ENCODE assay signal across 1 cellular context in genomic region chr2:119694470-119694993, GRCh38.
TF ChIP-seq lines count a peak whose summit lies in the region.

No MANE protein-coding gene starts in this region.

TF ChIP-seq in HepG2, 621 proteins besides CTCF, POLR2A, EP300 and RAD21 (continued from another document):
- TF ChIP-seq, protein P1, sequence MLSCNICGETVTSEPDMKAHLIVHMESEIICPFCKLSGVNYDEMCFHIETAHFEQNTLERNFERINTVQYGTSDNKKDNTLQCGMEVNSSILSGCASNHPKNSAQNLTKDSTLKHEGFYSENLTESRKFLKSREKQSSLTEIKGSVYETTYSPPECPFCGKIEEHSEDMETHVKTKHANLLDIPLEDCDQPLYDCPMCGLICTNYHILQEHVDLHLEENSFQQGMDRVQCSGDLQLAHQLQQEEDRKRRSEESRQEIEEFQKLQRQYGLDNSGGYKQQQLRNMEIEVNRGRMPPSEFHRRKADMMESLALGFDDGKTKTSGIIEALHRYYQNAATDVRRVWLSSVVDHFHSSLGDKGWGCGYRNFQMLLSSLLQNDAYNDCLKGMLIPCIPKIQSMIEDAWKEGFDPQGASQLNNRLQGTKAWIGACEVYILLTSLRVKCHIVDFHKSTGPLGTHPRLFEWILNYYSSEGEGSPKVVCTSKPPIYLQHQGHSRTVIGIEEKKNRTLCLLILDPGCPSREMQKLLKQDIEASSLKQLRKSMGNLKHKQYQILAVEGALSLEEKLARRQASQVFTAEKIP (CRISPR knock-in tag; IDR thresholded peaks at IDR 0.05; ENCODE audit: borderline replicate concordance), result no peak
- TF ChIP-seq RFXAP (CRISPR knock-in tag; IDR thresholded peaks at IDR 0.05; ENCODE audit: borderline replicate concordance) (no peak), DR1 (CRISPR knock-in tag; IDR thresholded peaks at IDR 0.05) (no peak), ZNF232 (CRISPR knock-in tag; IDR thresholded peaks at IDR 0.05; ENCODE audit: borderline replicate concordance) (no peak), ZNF782 (CRISPR knock-in tag; IDR thresholded peaks at IDR 0.05; ENCODE audit: borderline replicate concordance) (no peak), ZNF605 (CRISPR knock-in tag; IDR thresholded peaks at IDR 0.05) (no peak), PBX3 (CRISPR knock-in tag; IDR thresholded peaks at IDR 0.05; ENCODE audit: borderline replicate concordance) (no peak), SUZ12 (IDR thresholded peaks at IDR 0.05; ENCODE audit: low read depth, low read length) (no peak), ZNF619 (CRISPR knock-in tag; IDR thresholded peaks at IDR 0.05) (0 out of 2 replicates have a peak, but pooled peaks have one; percentile 27), RFX3 (CRISPR knock-in tag; IDR thresholded peaks at IDR 0.05) (no peak), ZEB1 (IDR thresholded peaks at IDR 0.05; ENCODE audit: insufficient replicate concordance, low read depth) (no peak), ZKSCAN5 (CRISPR knock-in tag; IDR thresholded peaks at IDR 0.05) (no peak), ZNF891 (CRISPR knock-in tag; IDR thresholded peaks at IDR 0.05) (0 out of 2 replicates have a peak, but pooled peaks have one; percentile 7), ZBTB2 (CRISPR knock-in tag; IDR thresholded peaks at IDR 0.05; ENCODE audit: low read depth) (no peak), ZNF879 (CRISPR knock-in tag; IDR thresholded peaks at IDR 0.05) (no peak), KDM1A (CRISPR knock-in tag; IDR thresholded peaks at IDR 0.05) (no peak), JUN (CRISPR knock-in tag; IDR thresholded peaks at IDR 0.05) (no peak), KAT7 (CRISPR knock-in tag; IDR thresholded peaks at IDR 0.05; ENCODE audit: borderline replicate concordance) (no peak), ZNF260 (CRISPR knock-in tag; IDR thresholded peaks at IDR 0.05; ENCODE audit: borderline replicate concordance, low read depth) (0 out of 2 replicates have a peak, but pooled peaks have one; percentile 73), NKX3-1 (CRISPR knock-in tag; IDR thresholded peaks at IDR 0.05) (no peak), TEAD2 (CRISPR knock-in tag; IDR thresholded peaks at IDR 0.05) (no peak), ZNF282 (IDR thresholded peaks at IDR 0.05; ENCODE audit: partially characterized antibody) (no peak), MEIS2 (CRISPR knock-in tag; IDR thresholded peaks at IDR 0.05) (no peak), ZNF350 (CRISPR knock-in tag; IDR thresholded peaks at IDR 0.05; ENCODE audit: borderline replicate concordance, low read depth) (no peak; the same call in 1 of the 2 replicates), HOXA3 (CRISPR knock-in tag; IDR thresholded peaks at IDR 0.05) (no peak), ZFP36L1 (CRISPR knock-in tag; IDR thresholded peaks at IDR 0.05) (no peak), SIN3A (IDR thresholded peaks at IDR 0.05; ENCODE audit: borderline replicate concordance, low read depth, low read length) (no peak), ADNP (CRISPR knock-in tag; IDR thresholded peaks at IDR 0.05) (no peak), RBAK (CRISPR knock-in tag; IDR thresholded peaks at IDR 0.05) (no peak), ZNF382 (CRISPR knock-in tag; IDR thresholded peaks at IDR 0.05; ENCODE audit: borderline replicate concordance) (no peak), SAFB2 (CRISPR knock-in tag; IDR thresholded peaks at IDR 0.05; ENCODE audit: borderline replicate concordance, low read depth) (peak; percentile 5; the same call in 1 of the 2 replicates), MAFF (IDR thresholded peaks at IDR 0.05; ENCODE audit: low read depth, low read length) (no peak), CBX5 (CRISPR knock-in tag; IDR thresholded peaks at IDR 0.05; ENCODE audit: borderline replicate concordance) (no peak), ZNF775 (CRISPR knock-in tag; IDR thresholded peaks at IDR 0.05; ENCODE audit: borderline replicate concordance) (no peak), ZNF652 (CRISPR knock-in tag; IDR thresholded peaks at IDR 0.05; ENCODE audit: borderline replicate concordance, low read depth) (no peak), PHF5A (CRISPR knock-in tag; IDR thresholded peaks at IDR 0.05; ENCODE audit: low read depth, unreplicated experiment) (no peak), ZFP41 (CRISPR knock-in tag; IDR thresholded peaks at IDR 0.05; ENCODE audit: borderline replicate concordance) (no peak), POLR2G (IDR thresholded peaks at IDR 0.05; ENCODE audit: low read depth, low read length) (0 out of 2 replicates have a peak, but pooled peaks have one; percentile 41)
- TF ChIP-seq, protein P2, sequence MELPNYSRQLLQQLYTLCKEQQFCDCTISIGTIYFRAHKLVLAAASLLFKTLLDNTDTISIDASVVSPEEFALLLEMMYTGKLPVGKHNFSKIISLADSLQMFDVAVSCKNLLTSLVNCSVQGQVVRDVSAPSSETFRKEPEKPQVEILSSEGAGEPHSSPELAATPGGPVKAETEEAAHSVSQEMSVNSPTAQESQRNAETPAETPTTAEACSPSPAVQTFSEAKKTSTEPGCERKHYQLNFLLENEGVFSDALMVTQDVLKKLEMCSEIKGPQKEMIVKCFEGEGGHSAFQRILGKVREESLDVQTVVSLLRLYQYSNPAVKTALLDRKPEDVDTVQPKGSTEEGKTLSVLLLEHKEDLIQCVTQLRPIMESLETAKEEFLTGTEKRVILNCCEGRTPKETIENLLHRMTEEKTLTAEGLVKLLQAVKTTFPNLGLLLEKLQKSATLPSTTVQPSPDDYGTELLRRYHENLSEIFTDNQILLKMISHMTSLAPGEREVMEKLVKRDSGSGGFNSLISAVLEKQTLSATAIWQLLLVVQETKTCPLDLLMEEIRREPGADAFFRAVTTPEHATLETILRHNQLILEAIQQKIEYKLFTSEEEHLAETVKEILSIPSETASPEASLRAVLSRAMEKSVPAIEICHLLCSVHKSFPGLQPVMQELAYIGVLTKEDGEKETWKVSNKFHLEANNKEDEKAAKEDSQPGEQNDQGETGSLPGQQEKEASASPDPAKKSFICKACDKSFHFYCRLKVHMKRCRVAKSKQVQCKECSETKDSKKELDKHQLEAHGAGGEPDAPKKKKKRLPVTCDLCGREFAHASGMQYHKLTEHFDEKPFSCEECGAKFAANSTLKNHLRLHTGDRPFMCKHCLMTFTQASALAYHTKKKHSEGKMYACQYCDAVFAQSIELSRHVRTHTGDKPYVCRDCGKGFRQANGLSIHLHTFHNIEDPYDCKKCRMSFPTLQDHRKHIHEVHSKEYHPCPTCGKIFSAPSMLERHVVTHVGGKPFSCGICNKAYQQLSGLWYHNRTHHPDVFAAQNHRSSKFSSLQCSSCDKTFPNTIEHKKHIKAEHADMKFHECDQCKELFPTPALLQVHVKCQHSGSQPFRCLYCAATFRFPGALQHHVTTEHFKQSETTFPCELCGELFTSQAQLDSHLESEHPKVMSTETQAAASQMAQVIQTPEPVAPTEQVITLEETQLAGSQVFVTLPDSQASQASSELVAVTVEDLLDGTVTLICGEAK (IDR thresholded peaks at IDR 0.05), result no peak
- TF ChIP-seq, protein P2 (CRISPR knock-in tag; IDR thresholded peaks at IDR 0.05), result no peak
- TF ChIP-seq, protein P3, sequence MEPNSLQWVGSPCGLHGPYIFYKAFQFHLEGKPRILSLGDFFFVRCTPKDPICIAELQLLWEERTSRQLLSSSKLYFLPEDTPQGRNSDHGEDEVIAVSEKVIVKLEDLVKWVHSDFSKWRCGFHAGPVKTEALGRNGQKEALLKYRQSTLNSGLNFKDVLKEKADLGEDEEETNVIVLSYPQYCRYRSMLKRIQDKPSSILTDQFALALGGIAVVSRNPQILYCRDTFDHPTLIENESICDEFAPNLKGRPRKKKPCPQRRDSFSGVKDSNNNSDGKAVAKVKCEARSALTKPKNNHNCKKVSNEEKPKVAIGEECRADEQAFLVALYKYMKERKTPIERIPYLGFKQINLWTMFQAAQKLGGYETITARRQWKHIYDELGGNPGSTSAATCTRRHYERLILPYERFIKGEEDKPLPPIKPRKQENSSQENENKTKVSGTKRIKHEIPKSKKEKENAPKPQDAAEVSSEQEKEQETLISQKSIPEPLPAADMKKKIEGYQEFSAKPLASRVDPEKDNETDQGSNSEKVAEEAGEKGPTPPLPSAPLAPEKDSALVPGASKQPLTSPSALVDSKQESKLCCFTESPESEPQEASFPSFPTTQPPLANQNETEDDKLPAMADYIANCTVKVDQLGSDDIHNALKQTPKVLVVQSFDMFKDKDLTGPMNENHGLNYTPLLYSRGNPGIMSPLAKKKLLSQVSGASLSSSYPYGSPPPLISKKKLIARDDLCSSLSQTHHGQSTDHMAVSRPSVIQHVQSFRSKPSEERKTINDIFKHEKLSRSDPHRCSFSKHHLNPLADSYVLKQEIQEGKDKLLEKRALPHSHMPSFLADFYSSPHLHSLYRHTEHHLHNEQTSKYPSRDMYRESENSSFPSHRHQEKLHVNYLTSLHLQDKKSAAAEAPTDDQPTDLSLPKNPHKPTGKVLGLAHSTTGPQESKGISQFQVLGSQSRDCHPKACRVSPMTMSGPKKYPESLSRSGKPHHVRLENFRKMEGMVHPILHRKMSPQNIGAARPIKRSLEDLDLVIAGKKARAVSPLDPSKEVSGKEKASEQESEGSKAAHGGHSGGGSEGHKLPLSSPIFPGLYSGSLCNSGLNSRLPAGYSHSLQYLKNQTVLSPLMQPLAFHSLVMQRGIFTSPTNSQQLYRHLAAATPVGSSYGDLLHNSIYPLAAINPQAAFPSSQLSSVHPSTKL (CRISPR knock-in tag; IDR thresholded peaks at IDR 0.05), result no peak
TF ChIP-seq in HepG2: peak in this region for 29.
